Comparison of ENCODE assay signal across 1 cellular context in the genomic region with DNA sequence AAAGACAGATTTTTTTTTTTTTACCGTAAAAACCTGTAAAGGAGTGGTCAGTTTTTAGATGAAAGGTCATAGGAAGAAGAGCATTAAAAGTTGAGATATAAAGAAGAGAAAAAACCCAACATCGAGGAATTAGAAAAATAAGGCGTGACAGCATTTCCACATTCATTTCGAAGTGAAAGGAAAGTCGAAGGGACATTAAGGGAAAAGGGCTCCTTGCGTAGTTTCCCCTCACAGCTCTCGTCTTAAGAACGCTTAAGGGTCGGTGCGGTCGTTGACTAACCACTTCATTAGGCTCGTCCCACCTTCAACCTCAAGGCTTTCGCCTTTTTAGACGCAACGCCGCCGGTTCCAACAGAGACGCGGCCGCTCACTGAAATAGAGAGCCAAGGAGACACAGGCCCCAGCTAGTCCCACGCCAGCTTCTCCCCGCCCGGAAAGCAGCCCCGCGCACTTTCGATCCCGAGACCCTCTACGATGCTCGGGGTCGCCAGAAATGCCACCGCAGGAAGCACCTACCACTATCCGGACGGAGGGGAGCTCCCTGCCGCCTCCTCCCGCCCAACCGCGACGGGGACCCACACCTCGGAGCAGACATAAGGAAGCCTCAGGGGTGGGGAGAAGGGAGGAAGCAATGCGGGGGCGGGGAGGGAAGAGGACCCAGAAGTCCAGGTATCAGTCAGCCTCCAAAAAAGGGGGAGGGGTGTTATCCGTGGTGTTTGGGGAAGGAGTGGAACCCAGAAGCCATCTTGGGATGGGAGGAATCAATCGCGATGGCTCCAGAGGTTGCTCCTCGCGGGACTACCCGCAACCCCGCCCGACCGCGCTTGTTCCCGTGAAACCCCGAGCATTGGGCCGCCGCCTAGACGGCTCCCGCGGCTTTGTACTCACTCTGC.
A peak's percentile ranks its signal among the peaks of the same experiment; 100 is the strongest.
TF ChIP-seq lines count a peak whose summit lies in the region.

No MANE protein-coding gene starts in this region.

TF ChIP-seq in K562, 482 proteins besides CTCF, POLR2A, EP300 and RAD21 (continued from another document):
- TF ChIP-seq SRF (CRISPR knock-in tag; IDR thresholded peaks at IDR 0.05) = 0 out of 4 replicates have a peak, but pooled peaks of 1 of the 2 experiments have one; percentile 18
- 0 out of 2 replicates have a peak, but pooled peaks have one; percentile 33 for TF ChIP-seq ZNF143 (CRISPR knock-in tag; IDR thresholded peaks at IDR 0.05)
- 0 out of 2 replicates have a peak, but pooled peaks have one; percentile 71 for TF ChIP-seq KAT7 (CRISPR knock-in tag; IDR thresholded peaks at IDR 0.05; ENCODE audit: borderline replicate concordance)
- peak in 1 of 2 experiments; percentile 56; a peak in 1 of 4 replicates for TF ChIP-seq TEAD1 (CRISPR knock-in tag; IDR thresholded peaks at IDR 0.05)
TF ChIP-seq in K562: peak in this region for 27.
